Comparison of ENCODE assay signal across 27 cellular contexts in genomic region chr2:134462275-134462674, GRCh38.
"Had no signal": no experiment of that assay in that cellular context is flagged by ENCODE, and none has a peak within 500 bp of the region (broad histone marks: within the 10 kb centered on the region; RNA-seq: fewer than 3 reads in every experiment).

No MANE protein-coding gene starts in this region.

- H3K27me3 Mint-ChIP-seq: activated CD4-positive, alpha-beta T cell treated with anti-CD3 and anti-CD28 coated beads, Interleukin-2, amount 10 ng/mL, durations not matched to agents 24 days and 14 days; activated naive CD4-positive, alpha-beta T cell treated with anti-CD3 and anti-CD28 coated beads, Interleukin-2, amount 50 U/mL, for 24 hours; activated naive CD8-positive, alpha-beta T cell treated with anti-CD3 and anti-CD28 coated beads, Interleukin-2, amount 10 ng/mL, durations not matched to agents 7 days and 5 days; activated T-cell treated with anti-CD3 and anti-CD28 coated beads, Interleukin-2, amount 50 U/mL, for 24 hours had no signal

- H3K36me3 Mint-ChIP-seq: activated naive CD4-positive, alpha-beta T cell treated with anti-CD3 and anti-CD28 coated beads, Interleukin-2, amount 50 U/mL, for 24 hours; activated naive CD8-positive, alpha-beta T cell treated with anti-CD3 and anti-CD28 coated beads, Interleukin-2, amount 10 ng/mL, durations not matched to agents 7 days and 5 days had no signal

- ATAC-seq: activated CD8-positive, alpha-beta T cell treated with anti-CD3 and anti-CD28 coated beads, Interleukin-2, amount 10 ng/mL, durations not matched to agents 7 days and 5 days had no signal

- H3K4me1 Mint-ChIP-seq: activated CD4-positive, alpha-beta T cell treated with anti-CD3 and anti-CD28 coated beads, Interleukin-2, amount 10 ng/mL, durations not matched to agents 24 days and 14 days; activated naive CD8-positive, alpha-beta T cell treated with anti-CD3 and anti-CD28 coated beads, Interleukin-2, amount 10 ng/mL, durations not matched to agents 7 days and 5 days had no signal

- DNase-seq: activated CD4-positive, alpha-beta T cell treated with anti-CD3 and anti-CD28 coated beads, Interleukin-2, amount 10 ng/mL, durations not matched to agents 24 days and 14 days; activated CD4-positive, alpha-beta T cell treated with anti-CD3 and anti-CD28 coated beads, Interleukin-2, amount 50 U/mL, for 4 hours; activated CD8-positive, alpha-beta T cell treated with anti-CD3 and anti-CD28 coated beads, Interleukin-2, amount 10 ng/mL, durations not matched to agents 7 days and 5 days; activated gamma-delta T cell; activated naive CD4-positive, alpha-beta T cell treated with Interleukin-2 at 50 U/mL for 16 hours; activated naive CD8-positive, alpha-beta T cell treated with anti-CD3 and anti-CD28 coated beads, Interleukin-2, amount 10 ng/mL, durations not matched to agents 7 days and 5 days; activated T-cell treated with anti-CD3 and anti-CD28 coated beads, Interleukin-2, amount 50 U/mL, for 24 hours; amygdala; Karpas-422; KBM-7; MG63; NCI-H1048; NCI-H1436 treated with DMSO at 0.1 percent for 48 hours; NCI-H1694 treated with DMSO at 0.1 percent for 48 hours; NCI-H2029; NCI-H2107; NCI-H2171; NCI-H510A; NCI-H526; NCI-H748 treated with DMSO at 0.1 percent for 48 hours; NK-92 treated with Interleukin-12 subunit alpha and Interleukin-12 subunit beta, amount 100 ng/mL, for 24 hours; Right ventricle myocardium superior had no signal

- H3K9me3 Mint-ChIP-seq: activated CD4-positive, alpha-beta T cell treated with anti-CD3 and anti-CD28 coated beads, Interleukin-2, amount 10 ng/mL, durations not matched to agents 24 days and 14 days; activated naive CD4-positive, alpha-beta T cell treated with anti-CD3 and anti-CD28 coated beads, Interleukin-2, amount 50 U/mL, for 24 hours; activated naive CD8-positive, alpha-beta T cell treated with anti-CD3 and anti-CD28 coated beads, Interleukin-2, amount 10 ng/mL, durations not matched to agents 7 days and 5 days; activated T-cell treated with anti-CD3 and anti-CD28 coated beads, Interleukin-2, amount 50 U/mL, for 24 hours; activated T-helper 2 cell treated with anti-CD3 and anti-CD28 coated beads, Interferon-gamma antibody, Interleukin-2, Interleukin-4, amounts not matched to agents 10 μg/mL and 5 μg/mL and 100 μg/mL, durations not matched to agents 14 hours and 24 hours and 36 hours; T-helper 2 cell treated with Interferon-gamma antibody and Interleukin-4, amounts not matched to agents 5 μg/mL and 100 μg/mL, for 36 hours had no signal

- H3K4me3 Mint-ChIP-seq: activated CD4-positive, alpha-beta T cell treated with anti-CD3 and anti-CD28 coated beads, Interleukin-2, amount 10 ng/mL, durations not matched to agents 24 days and 14 days; activated CD8-positive, alpha-beta T cell treated with anti-CD3 and anti-CD28 coated beads, Interleukin-2, amount 10 ng/mL, durations not matched to agents 7 days and 5 days; activated naive CD4-positive, alpha-beta T cell treated with anti-CD3 and anti-CD28 coated beads, Interleukin-2, amount 50 U/mL, for 24 hours; activated naive CD8-positive, alpha-beta T cell treated with anti-CD3 and anti-CD28 coated beads, Interleukin-2, amount 10 ng/mL, durations not matched to agents 7 days and 5 days; activated T-cell treated with anti-CD3 and anti-CD28 coated beads, Interleukin-2, amount 50 U/mL, for 24 hours; T-helper 2 cell treated with Interferon-gamma antibody and Interleukin-4, amounts not matched to agents 5 μg/mL and 100 μg/mL, for 36 hours had no signal

- H3K9me3 ChIP-seq: ascending aorta, breast epithelium, MG63 had no signal

- H3K27ac Mint-ChIP-seq: activated CD4-positive, alpha-beta T cell treated with anti-CD3 and anti-CD28 coated beads, Interleukin-2, amount 10 ng/mL, durations not matched to agents 24 days and 14 days; activated CD8-positive, alpha-beta T cell treated with anti-CD3 and anti-CD28 coated beads, Interleukin-2, amount 10 ng/mL, durations not matched to agents 7 days and 5 days; activated naive CD4-positive, alpha-beta T cell treated with anti-CD3 and anti-CD28 coated beads, Interleukin-2, amount 50 U/mL, for 24 hours; activated naive CD8-positive, alpha-beta T cell treated with anti-CD3 and anti-CD28 coated beads, Interleukin-2, amount 10 ng/mL, durations not matched to agents 7 days and 5 days; activated T-cell treated with anti-CD3 and anti-CD28 coated beads, Interleukin-2, amount 50 U/mL, for 24 hours; activated T-helper 2 cell treated with anti-CD3 and anti-CD28 coated beads, Interferon-gamma antibody, Interleukin-2, Interleukin-4, amounts not matched to agents 10 μg/mL and 5 μg/mL and 100 μg/mL, durations not matched to agents 14 hours and 24 hours and 36 hours; T-helper 2 cell treated with Interferon-gamma antibody and Interleukin-4, amounts not matched to agents 5 μg/mL and 100 μg/mL, for 36 hours had no signal
